In genomic region chr14:75295491-75296338, GRCh38 we compare ENCODE assay signal across 8 cellular contexts. TPM values are rescaled to one million over a fixed set of nuclear protein-coding genes. Genes with fewer than 3 reads are reported as not detected.
DNase-seq lines count a peak whose midpoint lies in the region; ATAC-seq and TF ChIP-seq lines count a peak whose summit lies in the region.

No MANE protein-coding gene starts in this region.

- peak; percentile 97 for TF ChIP-seq CTCF in WI38 (IDR thresholded peaks at IDR 0.05; ENCODE audit: low read depth, low read length)
- TF ChIP-seq CTCF in cardiac fibroblast (IDR thresholded peaks at IDR 0.05; ENCODE audit: low read depth, low read length), result peak; percentile 97
- peak; percentile 92 for TF ChIP-seq CTCF in smooth muscle cell (IDR thresholded peaks at IDR 0.05; ENCODE audit: borderline replicate concordance, insufficient read depth, poor library complexity, severe bottlenecking)

- H3K4me1 ChIP-seq in smooth muscle cell (ENCODE audit: low read depth), result peaks cover 17% of the 10 kb centered on the region

- no peaks in the 10 kb centered on the region for H3K79me2 ChIP-seq in smooth muscle cell (ENCODE audit: low read depth)

- DNase-seq in activated CD4-positive, CD25-positive, alpha-beta regulatory T cell (lab: John Stamatoyannopoulos, UW), result peak; percentile 46 to 68 (median 58)
- peak; percentile 70 for DNase-seq in NCI-H2171 (lab: John Stamatoyannopoulos, UW)
- DNase-seq in cardiac fibroblast (ENCODE audit: low read depth in 2 of 2), result peak; percentile 81 to 88
- DNase-seq in islet precursor cell, result peak; percentile 92
- DNase-seq in smooth muscle cell (lab: John Stamatoyannopoulos, UW; ENCODE audit: unreplicated experiment), result peak; percentile 48

- H3K9me3 ChIP-seq in smooth muscle cell (replicated peaks; ENCODE audit: low read depth), result no peaks in the 10 kb centered on the region

- no peaks in the 10 kb centered on the region for H3K27me3 ChIP-seq in smooth muscle cell (ENCODE audit: low read depth)

- H4K20me1 ChIP-seq in smooth muscle cell (ENCODE audit: low read depth), result no peaks in the 10 kb centered on the region

- peak overlapping the region; percentile 74 for H3K4me3 ChIP-seq in WI38 (ENCODE audit: low read depth, low read length)
- H3K4me3 ChIP-seq in cardiac fibroblast (replicated peaks in 1 of 2; ENCODE audit: low read depth in 2 of 2, low read length in 2 of 2), result peak overlapping the region; percentile 25 to 71
- H3K4me3 ChIP-seq in smooth muscle cell, result peak overlapping the region; percentile 53

- H3K27ac ChIP-seq in smooth muscle cell (ENCODE audit: low read depth), result peak overlapping the region; percentile 99

- no peaks in the 10 kb centered on the region for H3F3A ChIP-seq in smooth muscle cell (ENCODE audit: low read depth)

- peak overlapping the region; percentile 82 for H2AFZ ChIP-seq in smooth muscle cell (ENCODE audit: low read depth)

- peak overlapping the region; percentile 99 for H3K9ac ChIP-seq in smooth muscle cell (ENCODE audit: low read depth)

- 3% methylated on average over 19 of the region's 19 CpGs for WGBS in smooth muscle cell (ENCODE audit: low lambda C conversion rate)

- peak overlapping the region; percentile 94 for H3K4me2 ChIP-seq in smooth muscle cell

- H3K36me3 ChIP-seq in smooth muscle cell (ENCODE audit: low read depth), result no peaks in the 10 kb centered on the region

- ATAC-seq in activated CD4-positive, CD25-positive, alpha-beta regulatory T cell treated with anti-CD3 and anti-CD28 coated beads, Interleukin-2, amount 50 U/mL, for 24 hours, result no peak
- ATAC-seq in GM21737 (IDR thresholded peaks at IDR 0.05; ENCODE audit: unreplicated experiment), result no peak

RNA-seq across cellular contexts. Expression of gene FOS, which starts 17.1 kb away (rescaled TPM):
- total RNA-seq in smooth muscle cell, result 1,280 and 1,300 TPM in 2 replicates
- 1,543 and 1,567 TPM in 2 replicates for polyA plus RNA-seq in smooth muscle cell
